ENCODE assay signal across 8 cellular contexts in genomic region chr19:50430888-50431342, GRCh38. TPM values are rescaled to one million over a fixed set of nuclear protein-coding genes. Genes with fewer than 3 reads are reported as not detected.
A peak's percentile ranks its signal among the peaks of the same experiment; 100 is the strongest.
DNase-seq lines count a peak whose midpoint lies in the region; ATAC-seq and TF ChIP-seq lines count a peak whose summit lies in the region.

No MANE protein-coding gene starts in this region.

- intact Hi-C loops in posterior vena cava (cut with DNase I): no loop called here

- H3K4me1 ChIP-seq in endocrine pancreas (ENCODE audit: control insufficient read depth, insufficient read depth, low read length): no peaks in the 10 kb centered on the region

- peaks cover 2% of the 10 kb centered on the region for H3K27me3 ChIP-seq in endocrine pancreas (ENCODE audit: control insufficient read depth, insufficient read depth, low read length)
- peaks cover 27% of the 10 kb centered on the region for H3K27me3 ChIP-seq in MG63

- H3K27ac Mint-ChIP-seq in osteocyte (ENCODE audit: unreplicated experiment): no peak overlapping the region

- peaks cover 27% of the 10 kb centered on the region for H3K4me1 Mint-ChIP-seq in osteocyte (ENCODE audit: unreplicated experiment)

- DNase-seq in DMS53 treated with DMSO at 0.1 percent for 48 hours (lab: John Stamatoyannopoulos, UW; ENCODE audit: unreplicated experiment) (peak; percentile 13), NCI-H69 (lab: John Stamatoyannopoulos, UW) (peak; percentile 42), osteocyte (ENCODE audit: extremely low spot score, unreplicated experiment) (no peak), MG63 (no peak), posterior vena cava (ENCODE audit: low spot score) (no peak)

- H3K36me3 ChIP-seq in endocrine pancreas (ENCODE audit: control insufficient read depth, insufficient read depth, low read length): no peaks in the 10 kb centered on the region
- H3K36me3 ChIP-seq in MG63: no peaks in the 10 kb centered on the region

- no peak for TF ChIP-seq CTCF in osteocyte (IDR thresholded peaks at IDR 0.05)

- H3K36me3 Mint-ChIP-seq in osteocyte (ENCODE audit: unreplicated experiment): no peaks in the 10 kb centered on the region

- H3K4me3 ChIP-seq in endocrine pancreas (ENCODE audit: control insufficient read depth, insufficient read depth, low read length) (peak overlapping the region; percentile 19), MG63 (no peak overlapping the region)

- no peak overlapping the region for H3K9ac ChIP-seq in endocrine pancreas (ENCODE audit: control insufficient read depth, insufficient read depth, low read length)

- ATAC-seq in GM21619 (IDR thresholded peaks at IDR 0.05; ENCODE audit: unreplicated experiment) (no peak), HG03571 (IDR thresholded peaks at IDR 0.05; ENCODE audit: unreplicated experiment) (no peak)

- peaks cover 15% of the 10 kb centered on the region for H3K27me3 Mint-ChIP-seq in osteocyte (ENCODE audit: unreplicated experiment)

- H3K4me3 Mint-ChIP-seq in osteocyte (ENCODE audit: unreplicated experiment): peak overlapping the region; percentile 82

- H3K9me3 Mint-ChIP-seq in osteocyte (ENCODE audit: unreplicated experiment): no peaks in the 10 kb centered on the region

- H3K9me3 ChIP-seq in endocrine pancreas (ENCODE audit: control insufficient read depth, low read length): no peaks in the 10 kb centered on the region
- H3K9me3 ChIP-seq in MG63: no peaks in the 10 kb centered on the region

RNA-seq across cellular contexts. Expression of gene MYBPC2, which starts 1.8 kb away (rescaled TPM):
- total RNA-seq in osteocyte (not detected in 2 replicates), posterior vena cava (under 1 TPM in 1 of 2 donors, not detected in 1; 0.05 TPM)
- 0.03 TPM in 1 of 2 replicates, not detected in the other for total RNA-seq in MG63 (2014; rRNA removed; shearing (Covaris generic); ENCODE audit: low replicate concordance)

RNA-seq across cellular contexts. Expression of gene SPIB, which starts 12.2 kb away (rescaled TPM):
- not detected in 2 replicates for total RNA-seq in osteocyte
- not detected in 2 replicates for total RNA-seq in MG63 (2014; rRNA removed; shearing (Covaris generic); ENCODE audit: low replicate concordance)
- total RNA-seq in posterior vena cava: under 1 TPM in 1 of 2 donors, not detected in 1; 0.33 TPM

RNA-seq across cellular contexts. Expression of gene EMC10, which starts 45.4 kb away (rescaled TPM):
- 166 and 172 TPM in 2 replicates for total RNA-seq in osteocyte
- 98.5 and 127 TPM in 2 replicates for total RNA-seq in MG63 (2014; rRNA removed; shearing (Covaris generic); ENCODE audit: low replicate concordance)
- total RNA-seq in posterior vena cava: 10 to 100 TPM; 60.2 to 87.6 TPM

RNA-seq across cellular contexts. Expression of gene GARIN5A, which starts 45.7 kb away (rescaled TPM):
- 1.8 and 2.0 TPM in 2 replicates for total RNA-seq in osteocyte
- total RNA-seq in MG63 (2014; rRNA removed; shearing (Covaris generic); ENCODE audit: low replicate concordance): 1.2 TPM in 1 of 2 replicates, not detected in the other
- total RNA-seq in posterior vena cava: not detected

RNA-seq across cellular contexts. Expression of gene POLD1, which starts 46.8 kb away (rescaled TPM):
- total RNA-seq in osteocyte (19.6 and 22.2 TPM in 2 replicates), posterior vena cava (10 to 100 TPM; 10.4 to 12.3 TPM)
- 44.1 and 117 TPM in 2 replicates for total RNA-seq in MG63 (2014; rRNA removed; shearing (Covaris generic); ENCODE audit: low replicate concordance)

Comparison
In these comparisons a context has a peak if more than half of its experiments do, and no peak if none do; other contexts are left out.
1. DNase-seq: peak in DMS53 treated with DMSO at 0.1 percent for 48 hours (single experiment) and NCI-H69 (single experiment); none in osteocyte (single experiment), MG63 (single experiment) and posterior vena cava (single experiment).